In the genomic region with DNA sequence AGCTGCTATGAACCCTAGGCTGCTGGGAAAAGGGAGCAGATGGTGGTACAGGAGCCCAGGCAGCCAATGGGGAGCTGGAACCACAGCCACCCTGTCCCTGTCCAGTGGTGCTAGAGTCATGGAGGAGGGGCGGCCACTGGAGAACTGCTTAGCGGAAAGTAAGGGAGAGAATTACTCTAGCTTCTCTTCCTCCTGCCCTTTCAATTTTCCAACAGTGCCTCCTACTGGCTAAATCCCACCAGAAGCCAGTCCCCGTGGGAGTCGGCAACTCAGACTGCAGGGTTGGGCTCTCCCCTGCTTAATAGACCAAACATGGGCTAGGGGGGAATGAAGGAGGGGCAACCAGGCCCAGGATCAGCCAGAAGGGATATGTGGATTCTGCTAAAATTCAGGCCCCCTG, we compare ENCODE assay signal across 9 cellular contexts.
DNase-seq lines count a peak whose midpoint lies in the region; FAIRE-seq and TF ChIP-seq lines count a peak whose summit lies in the region.
"Had no signal": no experiment of that assay in that cellular context is flagged by ENCODE, and none has a peak within 500 bp of the region (broad histone marks: within the 10 kb centered on the region; RNA-seq: fewer than 3 reads in every experiment).

No MANE protein-coding gene starts in this region.

- H3K36me3 ChIP-seq in GM06990 (ENCODE audit: control insufficient read depth, insufficient read depth, low read length): no peaks in the 10 kb centered on the region
- no peaks in the 10 kb centered on the region for H3K36me3 ChIP-seq in osteoblast (ENCODE audit: insufficient read depth, low read length)
- H3K36me3 ChIP-seq: MG63 had no signal

- peaks cover 11% of the 10 kb centered on the region for H3K4me1 ChIP-seq in osteoblast (ENCODE audit: insufficient read depth, low read length)

- H3K27ac ChIP-seq in osteoblast (ENCODE audit: low read depth, low read length): no peak overlapping the region

- no peak overlapping the region for H2AFZ ChIP-seq in osteoblast (ENCODE audit: low read length)

- H3K27me3 ChIP-seq in GM06990 (replicated peaks; ENCODE audit: control insufficient read depth, insufficient read depth, low read length) (no peaks in the 10 kb centered on the region), osteoblast (ENCODE audit: insufficient read depth, low read length) (peaks cover 20% of the 10 kb centered on the region)

- H3K4me3 ChIP-seq in GM06990 (replicated peaks; ENCODE audit: low read depth, low read length) (no peak overlapping the region), fibroblast of mammary gland (ENCODE audit: control insufficient read depth, low read depth, low read length) (no peak overlapping the region), osteoblast (ENCODE audit: insufficient read depth, low read length) (no peak overlapping the region)
- H3K4me3 ChIP-seq: MG63 had no signal

- DNase-seq in GM06990 (ENCODE audit: extremely low read depth, insufficient read length): no peak
- peak; percentile 8 for DNase-seq in NAMALWA (ENCODE audit: low spot score)
- DNase-seq in fibroblast of mammary gland (ENCODE audit: low read depth): peak; percentile 52
- no peak for DNase-seq in osteoblast (ENCODE audit: insufficient read length, low spot score, missing footprints)
- DNase-seq in GM19239 (ENCODE audit: insufficient read length, low spot score): no peak
- DNase-seq in stimulated activated CD4-positive, alpha-beta T cell treated with anti-CD3 and anti-CD28 coated beads, Interleukin-1b, Interleukin-23, amount 100 ng/mL, for 48 hours: no peak
- DNase-seq in stimulated activated CD4-positive, alpha-beta T cell treated with anti-CD3 and anti-CD28 coated beads, Interleukin-12 subunit alpha, Interleukin-12 subunit beta, amount 100 ng/mL, for 4 hours: no peak
- DNase-seq: activated T-cell treated with anti-CD3 and anti-CD28 coated beads, Interleukin-2, amount 50 U/mL, for 48 hours; MG63 had no signal

- no peak for FAIRE-seq in GM19239 (lab: Jason Lieb, UNC)

- H4K20me1 ChIP-seq in osteoblast (ENCODE audit: insufficient read depth, low read length): no peaks in the 10 kb centered on the region

- no peaks in the 10 kb centered on the region for H3K79me2 ChIP-seq in osteoblast (ENCODE audit: insufficient read depth, low read length)

- H3K9me3 ChIP-seq in osteoblast (ENCODE audit: low read depth, low read length): no peaks in the 10 kb centered on the region
- H3K9me3 ChIP-seq: MG63 had no signal

- H3K4me2 ChIP-seq in osteoblast (ENCODE audit: insufficient read depth, low read length): no peak overlapping the region

- TF ChIP-seq CTCF in GM06990 (IDR thresholded peaks at IDR 0.05; ENCODE audit: insufficient read depth, low read length, poor library complexity, severe bottlenecking) (peak; percentile 21), fibroblast of mammary gland (conservative IDR thresholded peaks at IDR 0.05; ENCODE audit: control insufficient read depth, insufficient read depth, low read depth, low read length) (peak; percentile 62), osteoblast (IDR thresholded peaks at IDR 0.05; ENCODE audit: extremely low read depth, low read depth, low read length) (peak; percentile 63)

Comparison
In these comparisons a context has a peak if more than half of its experiments do, and no peak if none do; other contexts are left out.
1. DNase-seq: peak in NAMALWA (single experiment) and fibroblast of mammary gland (single experiment); none in GM06990 (single experiment), osteoblast (single experiment), GM19239 (single experiment), stimulated activated CD4-positive, alpha-beta T cell treated with anti-CD3 and anti-CD28 coated beads, Interleukin-1b, Interleukin-23, amount 100 ng/mL, for 48 hours (single experiment) and stimulated activated CD4-positive, alpha-beta T cell treated with anti-CD3 and anti-CD28 coated beads, Interleukin-12 subunit alpha, Interleukin-12 subunit beta, amount 100 ng/mL, for 4 hours (single experiment).
2. Peak in every context shown above with its lines, with median percentiles within 50 percentile points of each other: CTCF ChIP-seq.